ENCODE assay signal across 27 cellular contexts in genomic region chr11:19570889-19571288, GRCh38.
A peak's percentile ranks its signal among the peaks of the same experiment; 100 is the strongest.
DNase-seq lines count a peak whose midpoint lies in the region; ATAC-seq and TF ChIP-seq lines count a peak whose summit lies in the region.
"Had no signal": no experiment of that assay in that cellular context is flagged by ENCODE, and none has a peak within 500 bp of the region (broad histone marks: within the 10 kb centered on the region; RNA-seq: fewer than 3 reads in every experiment).

No MANE protein-coding gene starts in this region.

- H3K79me2 ChIP-seq in SK-N-SH (ENCODE audit: insufficient read depth), result no peaks in the 10 kb centered on the region

- no peak for TF ChIP-seq RAD21 in SK-N-SH (IDR thresholded peaks at IDR 0.05; ENCODE audit: low read length)

- ATAC-seq in SK-N-SH treated with all-trans-retinoic acid at 6 μM for 48 hours, result no peak
- ATAC-seq: A549; CD8-positive, alpha-beta T cell had no signal

- 100% methylated on average over 1 of the region's 1 CpG for WGBS in SK-N-SH (ENCODE audit: low lambda C conversion rate)

- H2AFZ ChIP-seq in SK-N-SH (ENCODE audit: low read depth), result no peak overlapping the region

- H3K9me2 ChIP-seq in SK-N-SH, result no peaks in the 10 kb centered on the region

- H3K4me2 ChIP-seq in SK-N-SH, result no peak overlapping the region
- H3K4me2 ChIP-seq: A549; BLaER1; BLaER1 treated with 17β-estradiol and CSF1 and Interleukin-3, amounts not matched to agents 10 nM and 100 nM had no signal

- H4K20me1 ChIP-seq in SK-N-SH (ENCODE audit: insufficient read depth), result no peaks in the 10 kb centered on the region
- H4K20me1 ChIP-seq: BLaER1; BLaER1 treated with 17β-estradiol and CSF1 and Interleukin-3, amounts not matched to agents 10 nM and 100 nM had no signal

- H3F3A ChIP-seq in SK-N-SH (replicated peaks; ENCODE audit: insufficient read depth), result no peaks in the 10 kb centered on the region

- DNase-seq in SK-N-SH, result no peak
- DNase-seq: 8988T; ACHN; AML-193; BE2C; C1 segment of cervical spinal cord; Caco-2; Calu3; CD4-positive, alpha-beta memory T cell; CD4-positive, alpha-beta T cell; CD4-positive, CD25-positive, alpha-beta regulatory T cell; CD8-positive, alpha-beta memory T cell; CD8-positive, alpha-beta T cell; COR-L47; DMS 273 treated with DMSO at 0.1 percent for 48 hours; DMS153; DMS53; DMS79; DMS79 treated with DMSO at 0.1 percent for 48 hours; DND-41; EL had no signal

- no peaks in the 10 kb centered on the region for H3K9me3 ChIP-seq in SK-N-SH
- H3K9me3 ChIP-seq: BE2C, BLaER1 had no signal

- peaks cover 0 to 32% of the 10 kb centered on the region in 2 experiments; a peak in 2 of 4 replicates for H3K4me1 ChIP-seq in SK-N-SH (ENCODE audit: control insufficient read depth in 1 of 2, insufficient read depth in 2 of 2, low read depth in 1 of 2, low read length in 1 of 2)
- H3K4me1 ChIP-seq: A549, BE2C, Caco-2 had no signal

- no peak overlapping the region for H3K9ac ChIP-seq in SK-N-SH
- H3K9ac ChIP-seq: BLaER1; BLaER1 treated with 17β-estradiol and CSF1 and Interleukin-3, amounts not matched to agents 10 nM and 100 nM had no signal

- POLR2A ChIA-PET in SK-N-SH (lab: Yijun Ruan, JAX), result no interaction called here

- no peaks in the 10 kb centered on the region for H3K27me3 ChIP-seq in SK-N-SH (ENCODE audit: insufficient read depth)
- H3K27me3 ChIP-seq: BE2C; BLaER1; BLaER1 treated with 17β-estradiol and CSF1 and Interleukin-3, amounts not matched to agents 10 nM and 100 nM had no signal

- H3K27ac ChIP-seq in SK-N-SH (ENCODE audit: low read depth in 2 of 2, low read length in 1 of 2), result no peak overlapping the region
- H3K27ac ChIP-seq: 22Rv1; A549; BLaER1; BLaER1 treated with 17β-estradiol and CSF1 and Interleukin-3, amounts not matched to agents 10 nM and 100 nM; C4-2B had no signal

- no peaks in the 10 kb centered on the region for H3K36me3 ChIP-seq in SK-N-SH (replicated peaks in 1 of 2; ENCODE audit: control insufficient read depth in 1 of 2, insufficient read depth in 2 of 2, low read length in 1 of 2)
- H3K36me3 ChIP-seq: BE2C; BLaER1; BLaER1 treated with 17β-estradiol and CSF1 and Interleukin-3, amounts not matched to agents 10 nM and 100 nM had no signal

- no peak for TF ChIP-seq CTCF in SK-N-SH (IDR thresholded peaks at IDR 0.05)

- CTCF ChIA-PET in SK-N-SH (lab: Yijun Ruan, JAX), result interaction anchor here (0.6 kb wide), 1 partner anchor 359 kb away, joined by 3 read pairs; no protein-coding TSS in a partner anchor

- no peak for TF ChIP-seq EP300 in SK-N-SH (IDR thresholded peaks at IDR 0.05; ENCODE audit: borderline replicate concordance in 1 of 2, low read depth in 1 of 2, low read length in 1 of 2)

- H3K4me3 ChIP-seq in SK-N-SH (ENCODE audit: low read depth in 2 of 2, low read length in 1 of 2), result no peak overlapping the region
- H3K4me3 ChIP-seq: A549; BLaER1; BLaER1 treated with 17β-estradiol and CSF1 and Interleukin-3, amounts not matched to agents 10 nM and 100 nM had no signal

TF ChIP-seq in SK-N-SH treated with all-trans-retinoic acid at 6 μM for 48 hours, 23 proteins besides CTCF, POLR2A, EP300 and RAD21:
- TF ChIP-seq ZFP30 (CRISPR knock-in tag; IDR thresholded peaks at IDR 0.05) (no peak), ZNF8 (CRISPR knock-in tag; IDR thresholded peaks at IDR 0.05) (peak; percentile 97), TSHZ2 (CRISPR knock-in tag; IDR thresholded peaks at IDR 0.05) (no peak)

TF ChIP-seq in SK-N-SH, 30 proteins besides CTCF, POLR2A, EP300 and RAD21:
- no peak for TF ChIP-seq EZH2phosphoT487 (IDR thresholded peaks at IDR 0.05; ENCODE audit: borderline replicate concordance, low read depth)
- no peak for TF ChIP-seq RXRA (IDR thresholded peaks at IDR 0.05; ENCODE audit: borderline replicate concordance, low read depth)
- no peak for TF ChIP-seq USF1 (IDR thresholded peaks at IDR 0.05; ENCODE audit: borderline replicate concordance, low read depth)
- no peak for TF ChIP-seq MAX (IDR thresholded peaks at IDR 0.05; ENCODE audit: low read depth)
- no peak for TF ChIP-seq GABPA (IDR thresholded peaks at IDR 0.05; ENCODE audit: low read depth)
- no peak for TF ChIP-seq CHD2 (IDR thresholded peaks at IDR 0.05; ENCODE audit: low read length, partially characterized antibody)
- TF ChIP-seq ELF1 (IDR thresholded peaks at IDR 0.05), result no peak
- TF ChIP-seq POLR2AphosphoS5 (IDR thresholded peaks at IDR 0.05; ENCODE audit: low read depth, low read length), result no peak
- no peak for TF ChIP-seq NRF1 (IDR thresholded peaks at IDR 0.05; ENCODE audit: low read depth, low read length)
- TF ChIP-seq NFIC (IDR thresholded peaks at IDR 0.05; ENCODE audit: borderline replicate concordance), result no peak
- no peak for TF ChIP-seq MXI1 (IDR thresholded peaks at IDR 0.05; ENCODE audit: low read depth, low read length)
- TF ChIP-seq FOSL2 (IDR thresholded peaks at IDR 0.05; ENCODE audit: borderline replicate concordance, low read depth), result no peak
- no peak for TF ChIP-seq ZBTB33 (IDR thresholded peaks at IDR 0.05; ENCODE audit: borderline replicate concordance, low read depth)
- TF ChIP-seq YY1 (IDR thresholded peaks at IDR 0.05; ENCODE audit: low read depth), result no peak
- TF ChIP-seq SIN3A (IDR thresholded peaks at IDR 0.05; ENCODE audit: borderline replicate concordance, low read depth, low read length), result no peak
- no peak for TF ChIP-seq REST (IDR thresholded peaks at IDR 0.05; ENCODE audit: low read depth, low read length)
- no peak for TF ChIP-seq MEF2A (IDR thresholded peaks at IDR 0.05; ENCODE audit: borderline replicate concordance, low read depth)
- no peak for TF ChIP-seq RCOR1 (IDR thresholded peaks at IDR 0.05; ENCODE audit: low read length)
